ENCODE assay signal across 11 cellular contexts in genomic region chr4:26885912-26886274, GRCh38. TPM values are rescaled to one million over a fixed set of nuclear protein-coding genes. Genes with fewer than 3 reads are reported as not detected.
DNase-seq lines count a peak whose midpoint lies in the region; ATAC-seq and TF ChIP-seq lines count a peak whose summit lies in the region.
"Had no signal": no experiment of that assay in that cellular context is flagged by ENCODE, and none has a peak within 500 bp of the region (broad histone marks: within the 10 kb centered on the region; RNA-seq: fewer than 3 reads in every experiment).

No MANE protein-coding gene starts in this region.

- H2AFZ ChIP-seq in neural progenitor cell (replicated peaks) = no peak overlapping the region

- no peak for TF ChIP-seq CTCF in CD8-positive, alpha-beta T cell (IDR thresholded peaks at IDR 0.05)
- no peak for TF ChIP-seq CTCF in neural progenitor cell (IDR thresholded peaks at IDR 0.05)

- peaks cover 6% of the 10 kb centered on the region for H3K36me3 Mint-ChIP-seq in CD8-positive, alpha-beta T cell
- H3K36me3 Mint-ChIP-seq in natural killer cell treated with Interleukin-12 subunit alpha and Interleukin-12 subunit beta and Interleukin-15 and Interleukin-18, amount 100 ng/mL, for 72 hours = no peaks in the 10 kb centered on the region
- H3K36me3 Mint-ChIP-seq in neural progenitor cell = peaks cover 15% of the 10 kb centered on the region

- no peaks in the 10 kb centered on the region for H3K36me3 ChIP-seq in CD8-positive, alpha-beta T cell (ENCODE audit: insufficient read depth, low read length)
- H3K36me3 ChIP-seq in neural progenitor cell = no peaks in the 10 kb centered on the region

- no peaks in the 10 kb centered on the region for H3K27me3 Mint-ChIP-seq in CD8-positive, alpha-beta T cell (ENCODE audit: low read depth)
- no peaks in the 10 kb centered on the region for H3K27me3 Mint-ChIP-seq in natural killer cell treated with Interleukin-12 subunit alpha and Interleukin-12 subunit beta and Interleukin-15 and Interleukin-18, amount 100 ng/mL, for 72 hours
- H3K27me3 Mint-ChIP-seq in neural progenitor cell (ENCODE audit: insufficient read depth, low read depth) = no peaks in the 10 kb centered on the region

- peaks cover under 1% of the 10 kb centered on the region for H3K9me3 Mint-ChIP-seq in CD8-positive, alpha-beta T cell
- H3K9me3 Mint-ChIP-seq in natural killer cell treated with Interleukin-12 subunit alpha and Interleukin-12 subunit beta and Interleukin-15 and Interleukin-18, amount 100 ng/mL, for 72 hours = peaks cover 6% of the 10 kb centered on the region
- H3K9me3 Mint-ChIP-seq in neural progenitor cell = peaks cover 21% of the 10 kb centered on the region

- peak overlapping the region; percentile 6 for H3K4me3 ChIP-seq in CD8-positive, alpha-beta T cell (ENCODE audit: low read depth, low read length)
- no peak overlapping the region for H3K4me3 ChIP-seq in neural progenitor cell
- H3K4me3 ChIP-seq: body of pancreas had no signal

- H3K9me3 ChIP-seq in CD8-positive, alpha-beta T cell (ENCODE audit: low read length) = no peaks in the 10 kb centered on the region
- H3K9me3 ChIP-seq in neural progenitor cell (ENCODE audit: low read depth) = no peaks in the 10 kb centered on the region
- H3K9me3 ChIP-seq: body of pancreas had no signal

- no peaks in the 10 kb centered on the region for H4K20me1 ChIP-seq in neural progenitor cell (ENCODE audit: low read depth)

- peaks cover 57% of the 10 kb centered on the region for H3K4me1 ChIP-seq in CD8-positive, alpha-beta T cell (ENCODE audit: insufficient read depth, low read length)
- H3K4me1 ChIP-seq in neural progenitor cell = peaks cover 3% of the 10 kb centered on the region

- intact Hi-C loops in CD8-positive, alpha-beta T cell (cut with DNase I, micrococcal nuclease) = loop anchor here (2.0 kb wide), 3 partner anchors 17 to 27 kb away; partner anchors contain the start of gene STIM2 (in 1 of the 2)

- ATAC-seq in CD8-positive, alpha-beta T cell = peak; percentile 67
- ATAC-seq in GM19043 (IDR thresholded peaks at IDR 0.05; ENCODE audit: low read depth, unreplicated experiment) (peak; percentile 62), HG03108 (IDR thresholded peaks at IDR 0.05; ENCODE audit: unreplicated experiment) (peak; percentile 79)
- ATAC-seq in natural killer cell treated with Interleukin-12 subunit alpha and Interleukin-12 subunit beta and Interleukin-15 and Interleukin-18, amount 100 ng/mL, for 72 hours = peak; percentile 70 to 80
- ATAC-seq: body of pancreas, HCT116 had no signal

- no peak overlapping the region for H3K4me2 ChIP-seq in neural progenitor cell

- CTCF ChIA-PET in CD8-positive, alpha-beta T cell (lab: Charles Lee) = interaction anchor here (0.7 to 1.9 kb wide), 6 partner anchors 26 to 167 kb away, joined by 3 to 4 read pairs (median 3); no protein-coding TSS in a partner anchor

- H3K9ac ChIP-seq in neural progenitor cell = no peak overlapping the region

- H3K4me1 Mint-ChIP-seq in CD8-positive, alpha-beta T cell (ENCODE audit: low read depth) = peaks cover 80% of the 10 kb centered on the region
- H3K4me1 Mint-ChIP-seq in natural killer cell treated with Interleukin-12 subunit alpha and Interleukin-12 subunit beta and Interleukin-15 and Interleukin-18, amount 100 ng/mL, for 72 hours (ENCODE audit: low read depth in 2 of 2) = peaks cover 46 to 67% of the 10 kb centered on the region in 2 donors
- H3K4me1 Mint-ChIP-seq in neural progenitor cell = no peaks in the 10 kb centered on the region

- H3K27me3 ChIP-seq in CD8-positive, alpha-beta T cell (ENCODE audit: insufficient read depth, low read length) = no peaks in the 10 kb centered on the region
- no peaks in the 10 kb centered on the region for H3K27me3 ChIP-seq in neural progenitor cell
- H3K27me3 ChIP-seq: body of pancreas had no signal

- peak overlapping the region; percentile 97 for H3K27ac Mint-ChIP-seq in CD8-positive, alpha-beta T cell
- H3K27ac Mint-ChIP-seq in natural killer cell treated with Interleukin-12 subunit alpha and Interleukin-12 subunit beta and Interleukin-15 and Interleukin-18, amount 100 ng/mL, for 72 hours = peak overlapping the region; percentile 90 to 94
- H3K27ac Mint-ChIP-seq in neural progenitor cell = no peak overlapping the region

- H3K27ac ChIP-seq in CD8-positive, alpha-beta T cell (ENCODE audit: low read depth, low read length) = peak overlapping the region; percentile 68
- H3K27ac ChIP-seq in neural progenitor cell = no peak overlapping the region

- peak in 2 of 7 experiments; percentile 39 to 47 for DNase-seq in CD8-positive, alpha-beta T cell
- DNase-seq in T-helper 2 cell = peak in 3 of 5 experiments; percentile 22 to 93 (median 73)
- DNase-seq in natural killer cell treated with Interleukin-12 subunit alpha and Interleukin-12 subunit beta and Interleukin-15 and Interleukin-18, amount 100 ng/mL, for 72 hours (ENCODE audit: low spot score) = peak; percentile 63
- DNase-seq in cortex of kidney (lab: John Stamatoyannopoulos, UW) = no peak
- DNase-seq in NCI-H146 treated with DMSO at 0.1 percent for 48 hours (lab: John Stamatoyannopoulos, UW; ENCODE audit: unreplicated experiment) = no peak
- no peak for DNase-seq in neural progenitor cell (ENCODE audit: low spot score)
- DNase-seq: right cardiac atrium had no signal

- POLR2A ChIA-PET in CD8-positive, alpha-beta T cell (lab: Charles Lee) = interaction anchor here (0.9 to 3.8 kb wide), 8 partner anchors 13 to 302 kb away, joined by 3 to 81 read pairs (median 4); partner anchors contain the start of genes STIM2 and TBC1D19

- H3F3A ChIP-seq in neural progenitor cell (ENCODE audit: low read depth) = no peaks in the 10 kb centered on the region

- H3K79me2 ChIP-seq in neural progenitor cell (ENCODE audit: low read depth) = peaks cover 57% of the 10 kb centered on the region

- H3K4me3 Mint-ChIP-seq in CD8-positive, alpha-beta T cell = peak overlapping the region; percentile 81
- peak overlapping the region; percentile 86 for H3K4me3 Mint-ChIP-seq in natural killer cell treated with Interleukin-12 subunit alpha and Interleukin-12 subunit beta and Interleukin-15 and Interleukin-18, amount 100 ng/mL, for 72 hours
- H3K4me3 Mint-ChIP-seq in neural progenitor cell = no peak overlapping the region

RNA-seq across cellular contexts. Expression of gene STIM2, which starts 25.3 kb away (rescaled TPM):
- 10 to 100 TPM; 61.1 to 67.0 TPM for total RNA-seq in CD8-positive, alpha-beta T cell
- total RNA-seq in natural killer cell treated with Interleukin-12 subunit alpha and Interleukin-12 subunit beta and Interleukin-15 and Interleukin-18, amount 100 ng/mL, for 72 hours = 10 to 100 TPM; 55.5 to 57.9 TPM
- total RNA-seq in neural progenitor cell (ENCODE audit: low replicate concordance) = 20.6 and 25.8 TPM in 2 replicates

Comparison
In these comparisons a context has a peak if more than half of its experiments do, and no peak if none do; other contexts are left out.
1. DNase-seq: peak in T-helper 2 cell (3 of 5) and natural killer cell treated with Interleukin-12 subunit alpha and Interleukin-12 subunit beta and Interleukin-15 and Interleukin-18, amount 100 ng/mL, for 72 hours (single experiment); none in cortex of kidney (single experiment), NCI-H146 treated with DMSO at 0.1 percent for 48 hours (single experiment) and neural progenitor cell (single experiment).
2. Peak in every context shown above with its lines, with median percentiles within 50 percentile points of each other: ATAC-seq.